2 cellular contexts compared by ENCODE assay signal in genomic region chr4:88122260-88122659, GRCh38. TPM values are rescaled to one million over a fixed set of nuclear protein-coding genes. Genes with fewer than 3 reads are reported as not detected.
"Had no signal": no experiment of that assay in that cellular context is flagged by ENCODE, and none has a peak within 500 bp of the region (broad histone marks: within the 10 kb centered on the region; RNA-seq: fewer than 3 reads in every experiment).

No MANE protein-coding gene starts in this region.

RNA-seq across cellular contexts. Expression of gene ABCG2, which starts 36.2 kb away (rescaled TPM):
- total RNA-seq: cardiac muscle cell, OCI-LY7 had no signal
- polyA plus RNA-seq: cardiac muscle cell had no signal
